ENCODE assay signal across 11 cellular contexts in genomic region chr5:133384120-133384855, GRCh38.
"Had no signal": no experiment of that assay in that cellular context is flagged by ENCODE, and none has a peak within 500 bp of the region (broad histone marks: within the 10 kb centered on the region; RNA-seq: fewer than 3 reads in every experiment).

No MANE protein-coding gene starts in this region.

- H3K36me3 Mint-ChIP-seq: activated naive CD4-positive, alpha-beta T cell treated with anti-CD3 and anti-CD28 coated beads, Interleukin-2, amount 50 U/mL, for 72 hours; stimulated activated naive B cell treated with anti-CD40 and anti-IgM and Interleukin-4, amounts not matched to agents 10 μg/mL and 1 μg/mL and 100 μg/mL, for 72 hours had no signal

- H3K4me3 Mint-ChIP-seq: stimulated activated naive B cell treated with anti-CD40 and anti-IgM and Interleukin-4, amounts not matched to agents 10 μg/mL and 1 μg/mL and 100 μg/mL, for 72 hours had no signal

- ATAC-seq: activated naive CD4-positive, alpha-beta T cell treated with anti-CD3 and anti-CD28 coated beads, Interleukin-2, amount 50 U/mL, for 72 hours; foreskin keratinocyte; stimulated activated naive B cell treated with anti-CD40 and anti-IgM and Interleukin-4, amounts not matched to agents 10 μg/mL and 1 μg/mL and 100 μg/mL, for 72 hours had no signal

- DNase-seq: activated CD4-positive, alpha-beta T cell treated with anti-CD3 and anti-CD28 coated beads, Interleukin-2, amount 50 U/mL, for 1 hour; activated T-cell treated with anti-CD3 and anti-CD28 coated beads, Interleukin-2, amount 50 U/mL, for 1 hour; foreskin keratinocyte; glutamatergic neuron; hypothalamus; ovary; stimulated activated CD4-positive, alpha-beta T cell treated with anti-CD3 and anti-CD28 coated beads, Interleukin-2, amount 100 ng/mL, for 48 hours; stimulated activated naive B cell treated with anti-CD40 and anti-IgM and Interleukin-4, amounts not matched to agents 10 μg/mL and 1 μg/mL and 100 μg/mL, for 72 hours; SW 1271 had no signal

- H3K9me3 Mint-ChIP-seq: activated naive CD4-positive, alpha-beta T cell treated with anti-CD3 and anti-CD28 coated beads, Interleukin-2, amount 50 U/mL, for 72 hours; activated T-helper 2 cell treated with anti-CD3 and anti-CD28 coated beads, Interferon-gamma antibody, Interleukin-2, Interleukin-4, amounts not matched to agents 10 μg/mL and 5 μg/mL and 100 μg/mL, durations not matched to agents 14 hours and 24 hours and 36 hours had no signal

- H3K4me1 Mint-ChIP-seq: stimulated activated naive B cell treated with anti-CD40 and anti-IgM and Interleukin-4, amounts not matched to agents 10 μg/mL and 1 μg/mL and 100 μg/mL, for 72 hours had no signal

- H3K27ac Mint-ChIP-seq: activated naive CD4-positive, alpha-beta T cell treated with anti-CD3 and anti-CD28 coated beads, Interleukin-2, amount 50 U/mL, for 72 hours; activated T-helper 2 cell treated with anti-CD3 and anti-CD28 coated beads, Interferon-gamma antibody, Interleukin-2, Interleukin-4, amounts not matched to agents 10 μg/mL and 5 μg/mL and 100 μg/mL, durations not matched to agents 14 hours and 24 hours and 36 hours; stimulated activated naive B cell treated with anti-CD40 and anti-IgM and Interleukin-4, amounts not matched to agents 10 μg/mL and 1 μg/mL and 100 μg/mL, for 72 hours had no signal
